9 cellular contexts compared by ENCODE assay signal in genomic region chr6:35498407-35499045, GRCh38. TPM values are rescaled to one million over a fixed set of nuclear protein-coding genes. Genes with fewer than 3 reads are reported as not detected.
DNase-seq lines count a peak whose midpoint lies in the region; TF ChIP-seq lines count a peak whose summit lies in the region.
"Had no signal": no experiment of that assay in that cellular context is flagged by ENCODE, and none has a peak within 500 bp of the region (broad histone marks: within the 10 kb centered on the region; RNA-seq: fewer than 3 reads in every experiment).

No MANE protein-coding gene starts in this region.

- H3K36me3 Mint-ChIP-seq in Calu3 (ENCODE audit: insufficient read depth, unreplicated experiment) (peaks cover 40% of the 10 kb centered on the region), osteocyte (ENCODE audit: unreplicated experiment) (no peaks in the 10 kb centered on the region)

- H3K9me3 Mint-ChIP-seq in Calu3 (ENCODE audit: low read depth, unreplicated experiment) (peaks cover 2% of the 10 kb centered on the region), osteocyte (ENCODE audit: unreplicated experiment) (no peaks in the 10 kb centered on the region)

- peak overlapping the region; percentile 70 for H3K4me3 Mint-ChIP-seq in Calu3 (ENCODE audit: low read depth, unreplicated experiment)
- H3K4me3 Mint-ChIP-seq in osteocyte (ENCODE audit: unreplicated experiment), result peak overlapping the region; percentile 79

- H3K27me3 Mint-ChIP-seq in Calu3 (ENCODE audit: unreplicated experiment) (no peaks in the 10 kb centered on the region), osteocyte (ENCODE audit: unreplicated experiment) (no peaks in the 10 kb centered on the region)

- DNase-seq in Calu3, result no peak
- peak; percentile 27 for DNase-seq in OCI-M1 (lab: John Stamatoyannopoulos, UW)
- DNase-seq in epithelial cell of prostate (ENCODE audit: low read depth, low spot score), result no peak
- no peak for DNase-seq in osteocyte (ENCODE audit: extremely low spot score, unreplicated experiment)
- no peak for DNase-seq in stimulated activated naive CD4-positive, alpha-beta T cell (lab: John Stamatoyannopoulos, UW)
- DNase-seq in stimulated activated CD4-positive, alpha-beta T cell treated with anti-CD3 and anti-CD28 coated beads, Interleukin-15, amount 100 ng/mL, for 24 hours, result no peak
- no peak for DNase-seq in NCI-H2081 (lab: John Stamatoyannopoulos, UW)
- DNase-seq in posterior vena cava (ENCODE audit: low spot score), result no peak

- H3K27ac Mint-ChIP-seq in Calu3 (ENCODE audit: unreplicated experiment), result peak overlapping the region; percentile 87
- H3K27ac Mint-ChIP-seq in osteocyte (ENCODE audit: unreplicated experiment), result peak overlapping the region; percentile 93

- CTCF ChIA-PET in Calu3 (lab: Charles Lee), result interaction anchor here (1.0 kb wide), 1 partner anchor 9 kb away, joined by 4 read pairs; no protein-coding TSS in a partner anchor

- intact Hi-C loops in Calu3 (cut with micrococcal nuclease; ENCODE audit: unreplicated experiment) (no loop called here), posterior vena cava (cut with DNase I) (no loop called here)

- BruUV-seq in Calu3 (replicated peaks; lab: Mats Ljungman, UMichigan), result TSS peak; percentile 43

- peaks cover 18% of the 10 kb centered on the region for H3K4me1 Mint-ChIP-seq in Calu3 (ENCODE audit: low read depth, unreplicated experiment)
- H3K4me1 Mint-ChIP-seq in osteocyte (ENCODE audit: unreplicated experiment), result peaks cover 48% of the 10 kb centered on the region

- no peak for TF ChIP-seq CTCF in Calu3 (IDR thresholded peaks at IDR 0.05; ENCODE audit: unreplicated experiment)
- TF ChIP-seq CTCF in osteocyte (IDR thresholded peaks at IDR 0.05), result no peak

- H3K27ac ChIP-seq in epithelial cell of prostate, result peak overlapping the region; percentile 92

RNA-seq across cellular contexts. Expression of gene TEAD3, which starts 1.6 kb away (rescaled TPM):
- total RNA-seq in Calu3 (2022) (27.3 and 28.3 TPM in 2 replicates), osteocyte (43.1 and 44.8 TPM in 2 replicates), posterior vena cava (10 to 100 TPM; 69.8 to 73.8 TPM)

RNA-seq across cellular contexts. Expression of gene TULP1, which starts 14.2 kb away (rescaled TPM):
- total RNA-seq in Calu3 (2022) (not detected in 2 replicates), osteocyte (not detected in 2 replicates), posterior vena cava (not detected)
- total RNA-seq: LHCN-M2 had no signal

RNA-seq across cellular contexts. Expression of gene RPL10A, which starts 30.3 kb away (rescaled TPM):
- total RNA-seq in Calu3 (2022) (789 and 828 TPM in 2 replicates), osteocyte (1,177 and 1,245 TPM in 2 replicates), posterior vena cava (1,000 to 10,000 TPM in 1 of 2 donors, 100 to 1,000 TPM in 1; 816 to 1,010 TPM)

RNA-seq across cellular contexts. Expression of gene FANCE, which starts 46.4 kb away (rescaled TPM):
- total RNA-seq in Calu3 (2022) (10.4 and 10.9 TPM in 2 replicates), osteocyte (7.8 TPM in 2 replicates), posterior vena cava (1 to 10 TPM; 2.5 to 4.0 TPM)
